4 cellular contexts compared by ENCODE assay signal in the genomic region with DNA sequence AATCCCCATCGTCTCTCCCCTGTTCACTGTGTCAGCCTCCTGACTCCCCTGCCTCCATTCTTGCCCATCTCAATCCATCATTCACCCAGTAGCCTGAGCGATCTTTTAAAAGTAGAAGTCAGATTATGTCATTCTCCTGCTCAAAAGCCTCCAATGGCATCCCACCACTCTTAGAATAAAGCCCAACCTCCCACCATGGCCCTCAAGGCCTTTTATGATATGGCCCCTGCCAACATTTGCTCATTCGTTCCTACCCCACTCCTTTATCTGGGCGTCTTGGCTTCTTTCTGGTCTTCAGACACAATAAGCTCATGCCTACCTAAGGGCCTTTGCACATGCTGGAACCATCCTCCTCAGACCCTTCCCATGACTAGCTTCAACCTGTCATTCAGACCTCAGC. TPM values are rescaled to one million over a fixed set of nuclear protein-coding genes. Genes with fewer than 3 reads are reported as not detected.
"Had no signal": no experiment of that assay in that cellular context is flagged by ENCODE, and none has a peak within 500 bp of the region (broad histone marks: within the 10 kb centered on the region; RNA-seq: fewer than 3 reads in every experiment).

No MANE protein-coding gene starts in this region.

- DNase-seq: GDM1, GF-D8 had no signal

- ATAC-seq: GM12878 had no signal

- H3K4me3 ChIP-seq: GM12878 had no signal

RNA-seq across cellular contexts. Expression of a gene that starts 35.5 kb away (rescaled TPM):
- total RNA-seq: G401 had no signal
